ENCODE assay signal across 18 cellular contexts in the genomic region with DNA sequence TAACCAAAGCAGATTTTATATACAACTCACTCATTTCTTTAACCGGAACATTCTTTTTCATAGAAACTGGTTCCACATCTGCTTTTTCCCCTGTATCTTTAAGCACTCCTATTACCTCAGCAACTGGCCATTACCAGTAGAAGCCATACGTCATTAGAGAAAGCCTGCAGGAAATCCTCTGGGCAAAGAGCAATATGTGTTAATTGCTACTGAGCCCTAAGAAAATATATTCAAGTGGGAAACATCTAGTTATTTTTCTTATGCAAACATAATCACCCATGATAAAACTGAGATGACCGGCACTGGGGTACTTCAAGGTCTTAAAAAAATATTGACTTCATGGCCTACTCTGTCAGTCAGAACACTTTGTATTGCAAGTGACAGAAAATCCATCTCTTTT.
"Had no signal": no experiment of that assay in that cellular context is flagged by ENCODE, and none has a peak within 500 bp of the region (broad histone marks: within the 10 kb centered on the region; RNA-seq: fewer than 3 reads in every experiment).

No MANE protein-coding gene starts in this region.

- DNase-seq: dermis blood vessel endothelial cell; esophagus squamous epithelium; foreskin fibroblast; glutamatergic neuron; islet precursor cell; left ventricle myocardium inferior; mammary epithelial cell; naive thymus-derived CD8-positive, alpha-beta T cell; psoas muscle; retina; right lobe of liver; stimulated activated CD4-positive, alpha-beta T cell treated with anti-CD3 and anti-CD28 coated beads, Interleukin-4, amount 100 ng/mL, for 1 hour; tibial artery; upper lobe of left lung had no signal

- ATAC-seq: gastroesophageal sphincter; naive thymus-derived CD8-positive, alpha-beta T cell; psoas muscle; right lobe of liver; stimulated activated memory B cell treated with anti-CD40 and anti-IgM and Interleukin-4, amounts not matched to agents 10 μg/mL and 1 μg/mL and 100 μg/mL, for 72 hours had no signal

- H3K4me1 ChIP-seq: esophagus squamous epithelium, gastroesophageal sphincter, left ventricle myocardium inferior, psoas muscle, tibial artery, upper lobe of left lung, vagina had no signal

- H3K4me3 ChIP-seq: esophagus squamous epithelium, gastroesophageal sphincter, left ventricle myocardium inferior, psoas muscle, right lobe of liver, tibial artery, upper lobe of left lung, vagina had no signal

- H3K36me3 ChIP-seq: esophagus squamous epithelium, gastroesophageal sphincter, left ventricle myocardium inferior, neutrophil, right lobe of liver, tibial artery, upper lobe of left lung, vagina had no signal

- H3K9me3 ChIP-seq: esophagus squamous epithelium, gastroesophageal sphincter, left ventricle myocardium inferior, psoas muscle, right lobe of liver, tibial artery, vagina had no signal
